ENCODE assay signal across 1 cellular context in the genomic region with DNA sequence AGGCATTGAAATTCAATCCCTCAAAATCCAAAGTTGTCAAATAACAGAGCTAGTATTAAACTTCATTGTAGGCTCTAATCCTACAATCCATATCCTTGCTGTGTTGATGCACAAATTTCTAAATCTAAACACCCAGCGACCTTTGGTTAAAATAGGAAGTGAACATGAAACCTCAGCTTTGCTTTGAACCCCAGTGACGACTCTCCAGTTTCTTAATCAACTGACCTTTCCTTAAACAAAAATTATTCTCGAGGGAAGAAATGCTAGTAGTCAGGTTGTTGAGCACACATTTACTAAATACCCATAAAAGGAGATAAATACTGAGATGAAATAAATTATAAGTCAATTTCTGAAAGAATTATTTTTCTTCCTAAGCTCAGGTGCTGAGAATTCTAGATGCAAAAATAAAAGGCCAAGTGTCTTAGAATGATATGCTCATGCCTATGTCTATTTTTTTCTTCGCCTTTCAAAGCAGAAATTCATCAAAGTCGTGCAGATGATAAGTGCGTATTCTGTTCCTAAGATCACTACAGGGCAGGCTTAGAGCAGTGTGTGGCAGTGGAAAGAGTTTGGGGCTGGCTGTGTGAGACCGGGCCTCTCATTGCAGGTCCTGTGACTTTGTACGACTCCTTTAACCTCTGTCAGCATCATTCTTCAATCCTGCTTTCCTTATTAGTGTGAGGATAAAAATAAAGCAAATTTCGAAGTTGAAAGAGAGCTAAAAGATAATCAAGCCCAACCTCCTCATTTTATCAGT.
TF ChIP-seq lines count a peak whose summit lies in the region.

No MANE protein-coding gene starts in this region.

TF ChIP-seq in GM12878, 131 proteins besides CTCF, POLR2A, EP300 and RAD21:
- TF ChIP-seq YY1 (IDR thresholded peaks at IDR 0.05; ENCODE audit: low read depth, low read length): no peak
- TF ChIP-seq, protein P1, sequence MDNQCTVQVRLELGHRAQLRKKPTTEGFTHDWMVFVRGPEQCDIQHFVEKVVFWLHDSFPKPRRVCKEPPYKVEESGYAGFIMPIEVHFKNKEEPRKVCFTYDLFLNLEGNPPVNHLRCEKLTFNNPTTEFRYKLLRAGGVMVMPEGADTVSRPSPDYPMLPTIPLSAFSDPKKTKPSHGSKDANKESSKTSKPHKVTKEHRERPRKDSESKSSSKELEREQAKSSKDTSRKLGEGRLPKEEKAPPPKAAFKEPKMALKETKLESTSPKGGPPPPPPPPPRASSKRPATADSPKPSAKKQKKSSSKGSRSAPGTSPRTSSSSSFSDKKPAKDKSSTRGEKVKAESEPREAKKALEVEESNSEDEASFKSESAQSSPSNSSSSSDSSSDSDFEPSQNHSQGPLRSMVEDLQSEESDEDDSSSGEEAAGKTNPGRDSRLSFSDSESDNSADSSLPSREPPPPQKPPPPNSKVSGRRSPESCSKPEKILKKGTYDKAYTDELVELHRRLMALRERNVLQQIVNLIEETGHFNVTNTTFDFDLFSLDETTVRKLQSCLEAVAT (IDR thresholded peaks at IDR 0.05): no peak
- TF ChIP-seq POLR2AphosphoS5 (IDR thresholded peaks at IDR 0.05; ENCODE audit: low read length): no peak
- no peak for TF ChIP-seq BCL11A (IDR thresholded peaks at IDR 0.05; ENCODE audit: low read depth, low read length)
- TF ChIP-seq SMARCA5 (IDR thresholded peaks at IDR 0.05): no peak
- no peak for TF ChIP-seq TCF3 (IDR thresholded peaks at IDR 0.05; ENCODE audit: borderline replicate concordance, insufficient read depth, low read depth, low read length)
- no peak for TF ChIP-seq RB1 (IDR thresholded peaks at IDR 0.05; ENCODE audit: borderline replicate concordance)
- no peak for TF ChIP-seq SREBF1 (IDR thresholded peaks at IDR 0.05; ENCODE audit: low read length)
- TF ChIP-seq BMI1 (IDR thresholded peaks at IDR 0.05; ENCODE audit: borderline replicate concordance): no peak
- no peak for TF ChIP-seq CREM (IDR thresholded peaks at IDR 0.05; ENCODE audit: low read depth)
- TF ChIP-seq RUNX3 (IDR thresholded peaks at IDR 0.05; ENCODE audit: low read length): peak; percentile 53
- peak; percentile 20; the same call in 1 of the 2 replicates for TF ChIP-seq NFIC (IDR thresholded peaks at IDR 0.05; ENCODE audit: low read depth, low read length)
- no peak for TF ChIP-seq E2F8 (IDR thresholded peaks at IDR 0.05; ENCODE audit: low read depth, partially characterized antibody)
- TF ChIP-seq SMAD1 (IDR thresholded peaks at IDR 0.05; ENCODE audit: low read depth, partially characterized antibody): no peak
- TF ChIP-seq GATAD2B (conservative IDR thresholded peaks at IDR 0.05; ENCODE audit: low read depth): no peak
- no peak for TF ChIP-seq RFX5 (IDR thresholded peaks at IDR 0.05; ENCODE audit: low read depth, low read length)
- TF ChIP-seq, protein P2, sequence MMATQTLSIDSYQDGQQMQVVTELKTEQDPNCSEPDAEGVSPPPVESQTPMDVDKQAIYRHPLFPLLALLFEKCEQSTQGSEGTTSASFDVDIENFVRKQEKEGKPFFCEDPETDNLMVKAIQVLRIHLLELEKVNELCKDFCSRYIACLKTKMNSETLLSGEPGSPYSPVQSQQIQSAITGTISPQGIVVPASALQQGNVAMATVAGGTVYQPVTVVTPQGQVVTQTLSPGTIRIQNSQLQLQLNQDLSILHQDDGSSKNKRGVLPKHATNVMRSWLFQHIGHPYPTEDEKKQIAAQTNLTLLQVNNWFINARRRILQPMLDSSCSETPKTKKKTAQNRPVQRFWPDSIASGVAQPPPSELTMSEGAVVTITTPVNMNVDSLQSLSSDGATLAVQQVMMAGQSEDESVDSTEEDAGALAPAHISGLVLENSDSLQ (IDR thresholded peaks at IDR 0.05): no peak
- peak; percentile 75; the same call in 1 of the 2 replicates for TF ChIP-seq SPI1 (IDR thresholded peaks at IDR 0.05; ENCODE audit: borderline replicate concordance, insufficient read depth, low read depth, low read length)
- TF ChIP-seq, protein P3, sequence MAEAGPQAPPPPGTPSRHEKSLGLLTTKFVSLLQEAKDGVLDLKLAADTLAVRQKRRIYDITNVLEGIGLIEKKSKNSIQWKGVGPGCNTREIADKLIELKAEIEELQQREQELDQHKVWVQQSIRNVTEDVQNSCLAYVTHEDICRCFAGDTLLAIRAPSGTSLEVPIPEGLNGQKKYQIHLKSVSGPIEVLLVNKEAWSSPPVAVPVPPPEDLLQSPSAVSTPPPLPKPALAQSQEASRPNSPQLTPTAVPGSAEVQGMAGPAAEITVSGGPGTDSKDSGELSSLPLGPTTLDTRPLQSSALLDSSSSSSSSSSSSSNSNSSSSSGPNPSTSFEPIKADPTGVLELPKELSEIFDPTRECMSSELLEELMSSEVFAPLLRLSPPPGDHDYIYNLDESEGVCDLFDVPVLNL (IDR thresholded peaks at IDR 0.05; ENCODE audit: low read depth, low read length): no peak
- TF ChIP-seq, protein P4, sequence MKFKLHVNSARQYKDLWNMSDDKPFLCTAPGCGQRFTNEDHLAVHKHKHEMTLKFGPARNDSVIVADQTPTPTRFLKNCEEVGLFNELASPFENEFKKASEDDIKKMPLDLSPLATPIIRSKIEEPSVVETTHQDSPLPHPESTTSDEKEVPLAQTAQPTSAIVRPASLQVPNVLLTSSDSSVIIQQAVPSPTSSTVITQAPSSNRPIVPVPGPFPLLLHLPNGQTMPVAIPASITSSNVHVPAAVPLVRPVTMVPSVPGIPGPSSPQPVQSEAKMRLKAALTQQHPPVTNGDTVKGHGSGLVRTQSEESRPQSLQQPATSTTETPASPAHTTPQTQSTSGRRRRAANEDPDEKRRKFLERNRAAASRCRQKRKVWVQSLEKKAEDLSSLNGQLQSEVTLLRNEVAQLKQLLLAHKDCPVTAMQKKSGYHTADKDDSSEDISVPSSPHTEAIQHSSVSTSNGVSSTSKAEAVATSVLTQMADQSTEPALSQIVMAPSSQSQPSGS (IDR thresholded peaks at IDR 0.05; ENCODE audit: low read length): 0 out of 2 replicates have a peak, but pooled peaks have one; percentile 24
- TF ChIP-seq RAD51 (IDR thresholded peaks at IDR 0.05): no peak
- TF ChIP-seq ZNF24 (IDR thresholded peaks at IDR 0.05): 0 out of 2 replicates have a peak, but pooled peaks have one; percentile 61
- no peak for TF ChIP-seq CUX1 (IDR thresholded peaks at IDR 0.05; ENCODE audit: insufficient replicate concordance, low read depth, low read length)
- no peak for TF ChIP-seq ZZZ3 (IDR thresholded peaks at IDR 0.05; ENCODE audit: control insufficient read depth, insufficient read length, low read depth)
- TF ChIP-seq SP1 (IDR thresholded peaks at IDR 0.05; ENCODE audit: low read depth, low read length): no peak
